ENCODE assay signal across 25 cellular contexts in the genomic region with DNA sequence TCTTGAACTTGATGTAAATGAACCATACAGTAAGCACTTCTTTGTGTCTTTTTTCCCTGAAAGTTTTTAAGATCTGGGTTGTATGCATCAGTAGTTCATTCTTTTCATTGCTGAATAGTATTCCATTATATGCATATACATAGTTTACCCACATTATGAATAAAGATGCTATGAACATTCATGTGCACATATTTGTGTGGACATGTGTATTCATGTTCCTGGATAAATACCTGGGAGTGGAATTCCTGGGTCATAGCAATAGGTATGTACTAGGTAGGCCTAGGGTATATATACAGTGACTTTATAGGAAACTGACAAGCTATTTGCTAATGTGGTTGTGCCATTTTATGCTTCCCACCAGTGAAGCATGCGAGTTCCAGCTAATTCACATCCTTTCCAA.
"Had no signal": no experiment of that assay in that cellular context is flagged by ENCODE, and none has a peak within 500 bp of the region (broad histone marks: within the 10 kb centered on the region; RNA-seq: fewer than 3 reads in every experiment).

No MANE protein-coding gene starts in this region.

- H3K4me1 ChIP-seq: prostate gland, upper lobe of right lung had no signal

- H3K27me3 ChIP-seq: pancreas, stomach, testis, thyroid gland, transverse colon, upper lobe of right lung had no signal

- ATAC-seq: naive thymus-derived CD8-positive, alpha-beta T cell; right cardiac atrium; sciatic nerve; stimulated activated naive B cell treated with anti-CD40 and anti-IgM and Interleukin-4, amounts not matched to agents 10 μg/mL and 1 μg/mL and 100 μg/mL, for 72 hours; stimulated activated naive CD8-positive, alpha-beta T cell treated with anti-CD3 and anti-CD28 coated beads, Interleukin-15, Interleukin-2, amounts not matched to agents 100 U/mL and 50 U/mL, for 24 hours; upper lobe of right lung had no signal

- DNase-seq: hypothalamus; immature natural killer cell; left ventricle myocardium inferior; naive thymus-derived CD8-positive, alpha-beta T cell; nucleus accumbens; pancreas; posterior cingulate gyrus; retina; right cardiac atrium; stimulated activated CD4-positive, alpha-beta T cell treated with anti-CD3 and anti-CD28 coated beads, Interleukin-12 subunit alpha, Interleukin-12 subunit beta, amount 100 ng/mL, for 4 hours; stimulated activated CD4-positive, alpha-beta T cell treated with anti-CD3 and anti-CD28 coated beads, Interleukin-15, amount 100 ng/mL, for 24 hours; stimulated activated CD4-positive, alpha-beta T cell treated with anti-CD3 and anti-CD28 coated beads, Interleukin-2, amount 100 ng/mL, for 24 hours; stimulated activated CD4-positive, alpha-beta T cell treated with anti-CD3 and anti-CD28 coated beads, Interleukin-4, amount 100 ng/mL, for 1 hour; stimulated activated naive B cell treated with anti-CD40 and anti-IgM and Interleukin-4, amounts not matched to agents 10 μg/mL and 1 μg/mL and 100 μg/mL, for 72 hours; stimulated activated naive CD8-positive, alpha-beta T cell treated with anti-CD3 and anti-CD28 coated beads, Interleukin-15, Interleukin-2, amounts not matched to agents 100 U/mL and 50 U/mL, for 24 hours; stomach; testis; thyroid gland; transverse colon; upper lobe of right lung had no signal

- H3K9me3 ChIP-seq: left ventricle myocardium inferior, pancreas, prostate gland, stomach, testis, thyroid gland, transverse colon, upper lobe of right lung had no signal

- H3K4me3 ChIP-seq: left ventricle myocardium inferior, lung, pancreas, prostate gland, skin epidermis, stomach, testis, thyroid gland, transverse colon, upper lobe of right lung had no signal

- FAIRE-seq: urothelium cell line had no signal

- H3K27ac ChIP-seq: left ventricle myocardium inferior, prostate gland, skin epidermis, testis, thyroid gland, transverse colon, upper lobe of right lung had no signal

- H3K36me3 ChIP-seq: left ventricle myocardium inferior, pancreas, prostate gland, stomach, thyroid gland, transverse colon, upper lobe of right lung had no signal
